In the genomic region with DNA sequence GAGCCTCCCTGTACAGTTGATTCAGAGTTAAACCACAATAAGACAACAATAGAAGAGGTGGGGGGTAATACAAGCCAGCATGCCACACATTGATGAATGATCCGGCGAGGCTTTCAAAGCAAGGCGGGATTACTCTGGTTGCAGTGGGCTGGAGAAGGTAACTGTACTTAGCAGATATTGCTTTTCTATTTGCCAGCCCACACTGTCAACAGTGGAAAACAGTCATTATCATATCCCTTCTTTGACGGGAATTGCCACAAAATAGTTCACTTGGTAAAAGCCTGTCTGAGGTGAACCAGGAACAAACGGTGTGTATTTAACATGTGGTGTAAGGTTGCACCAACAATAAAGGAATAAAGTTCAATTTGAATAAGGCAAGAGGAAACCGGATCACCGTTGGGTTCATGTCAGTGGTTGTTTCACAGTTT, we compare ENCODE assay signal across 17 cellular contexts. TPM values are rescaled to one million over a fixed set of nuclear protein-coding genes. Genes with fewer than 3 reads are reported as not detected.
"Had no signal": no experiment of that assay in that cellular context is flagged by ENCODE, and none has a peak within 500 bp of the region (broad histone marks: within the 10 kb centered on the region; RNA-seq: fewer than 3 reads in every experiment).

No MANE protein-coding gene starts in this region.

- H3K4me1 ChIP-seq: psoas muscle had no signal

- H3K4me3 ChIP-seq: coronary artery, psoas muscle, spleen, upper lobe of left lung had no signal

- H3K4me3 Mint-ChIP-seq: activated naive CD8-positive, alpha-beta T cell; activated T-cell treated with anti-CD3 and anti-CD28 coated beads, Interleukin-2, amount 50 U/mL, for 4 hours; nephron; stimulated activated naive B cell treated with anti-CD40 and anti-IgM and Interleukin-4, amounts not matched to agents 10 μg/mL and 1 μg/mL and 100 μg/mL, for 72 hours had no signal

- H3K36me3 Mint-ChIP-seq: activated naive CD8-positive, alpha-beta T cell; stimulated activated naive B cell treated with anti-CD40 and anti-IgM and Interleukin-4, amounts not matched to agents 10 μg/mL and 1 μg/mL and 100 μg/mL, for 72 hours had no signal

- H3K36me3 ChIP-seq: spleen, upper lobe of left lung had no signal

- H3K27ac Mint-ChIP-seq: activated naive CD8-positive, alpha-beta T cell; stimulated activated naive B cell treated with anti-CD40 and anti-IgM and Interleukin-4, amounts not matched to agents 10 μg/mL and 1 μg/mL and 100 μg/mL, for 72 hours had no signal

- H3K27ac ChIP-seq: psoas muscle, spleen had no signal

- DNase-seq: activated CD4-positive, alpha-beta T cell treated with anti-CD3 and anti-CD28 coated beads, Interleukin-2, amount 50 U/mL, for 4 hours; activated effector memory CD4-positive, alpha-beta T cell treated with anti-CD3 and anti-CD28 coated beads, Interleukin-2, amount 50 U/mL, for 16 hours; activated T-cell treated with anti-CD3 and anti-CD28 coated beads, Interleukin-2, amount 50 U/mL, for 4 hours; amygdala; effector CD8-positive, alpha-beta T cell; mammary epithelial cell; psoas muscle; spleen; stimulated activated CD4-positive, alpha-beta T cell treated with anti-CD3 and anti-CD28 coated beads, Interleukin-1b, Interleukin-23, amount 100 ng/mL, for 48 hours; stimulated activated naive B cell treated with anti-CD40 and anti-IgM and Interleukin-4, amounts not matched to agents 10 μg/mL and 1 μg/mL and 100 μg/mL, for 72 hours; substantia nigra; upper lobe of left lung had no signal

- H3K4me1 Mint-ChIP-seq: nephron; stimulated activated naive B cell treated with anti-CD40 and anti-IgM and Interleukin-4, amounts not matched to agents 10 μg/mL and 1 μg/mL and 100 μg/mL, for 72 hours had no signal

- H3K9me3 Mint-ChIP-seq: activated T-cell treated with anti-CD3 and anti-CD28 coated beads, Interleukin-2, amount 50 U/mL, for 4 hours had no signal

- H3K27me3 ChIP-seq: upper lobe of left lung had no signal

- ATAC-seq: activated T-cell treated with anti-CD3 and anti-CD28 coated beads, Interleukin-2, amount 50 U/mL, for 4 hours; psoas muscle; sciatic nerve; stimulated activated naive B cell treated with anti-CD40 and anti-IgM and Interleukin-4, amounts not matched to agents 10 μg/mL and 1 μg/mL and 100 μg/mL, for 72 hours had no signal

- FAIRE-seq: frontal cortex had no signal

- H3K27me3 Mint-ChIP-seq: stimulated activated naive B cell treated with anti-CD40 and anti-IgM and Interleukin-4, amounts not matched to agents 10 μg/mL and 1 μg/mL and 100 μg/mL, for 72 hours had no signal

- H3K9me3 ChIP-seq: psoas muscle, spleen, upper lobe of left lung had no signal

RNA-seq across cellular contexts. Expression of a gene that starts 5.8 kb away (rescaled TPM):
- total RNA-seq: frontal cortex had no signal
